In the genomic region with DNA sequence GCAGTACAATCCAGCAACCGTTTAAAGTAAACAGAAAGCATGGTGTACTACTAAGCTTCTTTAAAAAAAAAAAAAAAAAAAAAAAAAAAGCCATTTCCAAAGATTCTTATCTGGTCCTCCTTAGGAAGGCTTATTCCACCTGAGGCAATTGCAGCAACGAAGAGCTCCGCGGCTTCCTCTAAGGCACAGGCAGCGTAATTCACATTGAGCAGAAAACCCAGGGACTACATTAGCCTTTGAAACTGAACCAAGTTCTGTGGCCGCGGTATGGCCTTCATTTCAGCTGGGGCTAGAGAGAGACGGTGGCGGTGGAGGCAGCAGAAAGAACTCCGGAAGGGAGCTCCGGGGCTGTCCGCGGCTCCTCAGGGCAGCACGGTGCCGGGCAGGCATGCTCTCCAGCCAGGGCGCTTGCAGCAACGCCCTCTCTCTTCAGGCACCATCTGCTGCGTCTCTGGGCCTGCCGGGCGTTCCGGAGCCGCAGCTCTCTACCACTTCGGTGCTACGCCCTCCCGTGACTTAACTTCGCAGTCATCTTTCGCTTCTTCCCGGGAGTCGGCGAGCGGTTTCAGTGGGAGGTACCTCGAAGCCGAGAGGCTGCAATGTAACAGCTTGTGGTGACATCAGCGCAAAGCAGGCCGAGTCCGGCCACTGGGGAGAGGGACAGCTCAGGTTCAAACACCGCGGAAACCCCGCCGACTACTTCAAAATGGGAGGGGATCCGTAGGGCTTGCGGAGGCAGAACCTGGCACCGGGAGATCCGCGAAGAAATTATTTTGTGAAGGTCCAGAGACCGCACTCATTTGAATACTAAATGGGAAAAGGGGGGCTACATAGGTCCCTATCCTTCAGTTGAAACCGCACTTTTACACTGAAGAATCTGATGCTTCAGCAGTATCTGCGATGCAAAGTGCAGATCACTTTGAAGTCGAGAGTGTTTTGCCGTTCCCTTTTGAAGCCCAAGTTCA, we compare ENCODE assay signal across 9 cellular contexts.
DNase-seq lines count a peak whose midpoint lies in the region; ATAC-seq and TF ChIP-seq lines count a peak whose summit lies in the region.
"Had no signal": no experiment of that assay in that cellular context is flagged by ENCODE, and none has a peak within 500 bp of the region (broad histone marks: within the 10 kb centered on the region; RNA-seq: fewer than 3 reads in every experiment).

No MANE protein-coding gene starts in this region.

- peaks cover 5% of the 10 kb centered on the region for H3K4me1 ChIP-seq in effector memory CD4-positive, alpha-beta T cell (ENCODE audit: control insufficient read depth, insufficient read depth, low read length, poor library complexity, severe bottlenecking)
- H3K4me1 ChIP-seq in lung (ENCODE audit: control insufficient read depth in 2 of 2, insufficient read depth in 2 of 2, low read length in 2 of 2), result peaks cover 1 to 24% of the 10 kb centered on the region in 2 donors

- WGBS in lung, 2 donors, result 0 to 1% methylated on average over 50 of the region's 50 CpGs

- H3K27me3 ChIP-seq in effector memory CD4-positive, alpha-beta T cell (replicated peaks; ENCODE audit: control insufficient read depth, insufficient read depth, low read length, poor library complexity, severe bottlenecking), result no peaks in the 10 kb centered on the region
- no peaks in the 10 kb centered on the region for H3K27me3 ChIP-seq in lung (ENCODE audit: control insufficient read depth, insufficient read depth)

- no peaks in the 10 kb centered on the region for H3K27me3 Mint-ChIP-seq in CD14-positive monocyte (ENCODE audit: low read depth in 3 of 3)
- H3K27me3 Mint-ChIP-seq: brain had no signal

- no peaks in the 10 kb centered on the region for H3K9me3 ChIP-seq in effector memory CD4-positive, alpha-beta T cell (ENCODE audit: control insufficient read depth, low read length)
- H3K9me3 ChIP-seq in lung (ENCODE audit: control insufficient read depth in 2 of 2, insufficient read depth in 1 of 2, low read length in 1 of 2), result no peaks in the 10 kb centered on the region

- H3K27ac ChIP-seq in effector memory CD4-positive, alpha-beta T cell (ENCODE audit: insufficient read depth, low read length, poor library complexity, severe bottlenecking), result peak overlapping the region; percentile 16
- peak overlapping the region; percentile 99 for H3K27ac ChIP-seq in lung (ENCODE audit: low read depth in 1 of 2, low read length in 1 of 2)

- no peak overlapping the region for H3K4me3 Mint-ChIP-seq in CD14-positive monocyte
- H3K4me3 Mint-ChIP-seq: brain had no signal

- H3K36me3 ChIP-seq in effector memory CD4-positive, alpha-beta T cell (ENCODE audit: control insufficient read depth, insufficient read depth, low read length), result no peaks in the 10 kb centered on the region
- H3K36me3 ChIP-seq in lung (ENCODE audit: control insufficient read depth in 2 of 2, insufficient read depth in 2 of 2, low read length in 2 of 2), result no peaks in the 10 kb centered on the region

- peak overlapping the region; percentile 75 for H3K4me3 ChIP-seq in effector memory CD4-positive, alpha-beta T cell (ENCODE audit: insufficient read depth, low read depth, low read length, poor library complexity, severe bottlenecking)
- H3K4me3 ChIP-seq in lung, result peak overlapping the region; percentile 64

- intact Hi-C loops in CD14-positive monocyte (cut with micrococcal nuclease), result no loop called here

- TF ChIP-seq CTCF in CD14-positive monocyte (IDR thresholded peaks at IDR 0.05) (peak; percentile 21), lung (IDR thresholded peaks at IDR 0.05; ENCODE audit: control extremely low read depth, extremely low read depth) (no peak)

- H3K36me3 Mint-ChIP-seq in CD14-positive monocyte, result no peaks in the 10 kb centered on the region

- ATAC-seq in GM19328 (IDR thresholded peaks at IDR 0.05; ENCODE audit: unreplicated experiment), result peak; percentile 93
- peak; percentile 94 for ATAC-seq in HG03457 (IDR thresholded peaks at IDR 0.05; ENCODE audit: unreplicated experiment)
- peak; percentile 95 for ATAC-seq in lung (ENCODE audit: insufficient read depth, low FRiP score)

- no peaks in the 10 kb centered on the region for H3K9me3 Mint-ChIP-seq in CD14-positive monocyte
- H3K9me3 Mint-ChIP-seq: brain had no signal

- H3K4me1 Mint-ChIP-seq in CD14-positive monocyte, result peaks cover 4% of the 10 kb centered on the region

- H3K27ac Mint-ChIP-seq in CD14-positive monocyte, result no peak overlapping the region

- DNase-seq in CD14-positive monocyte (ENCODE audit: low spot score), result peak; percentile 89
- peak; percentile 93 for DNase-seq in NCI-H524 treated with DMSO at 0.1 percent for 48 hours (lab: John Stamatoyannopoulos, UW)
- DNase-seq in activated CD4-positive, alpha-beta T cell treated with anti-CD3 and anti-CD28 coated beads, Interleukin-2, amount 50 U/mL, for 48 hours, result peak; percentile 73 to 81
- peak; percentile 11 to 15 (median 12) for DNase-seq in effector memory CD4-positive, alpha-beta T cell
- DNase-seq in lung (ENCODE audit: low spot score), result peak; percentile 93
- DNase-seq in stimulated activated CD4-positive, alpha-beta T cell treated with anti-CD3 and anti-CD28 coated beads, TNF-alpha, amount 100 ng/mL, for 1 hour (ENCODE audit: low read depth in 3 of 3, low spot score in 1 of 3), result peak; percentile 6 to 49 (median 9)

Comparison
In these comparisons a context has a peak if more than half of its experiments do, and no peak if none do; other contexts are left out.
1. Peak in every context shown above with its lines: DNase-seq, ATAC-seq, H3K4me3 ChIP-seq and H3K27ac ChIP-seq.
2. DNase-seq: peak in every context shown above with its lines; median percentile 93 in NCI-H524 treated with DMSO at 0.1 percent for 48 hours; 93 in lung; 89 in CD14-positive monocyte; 77 in activated CD4-positive, alpha-beta T cell treated with anti-CD3 and anti-CD28 coated beads, Interleukin-2, amount 50 U/mL, for 48 hours; 12 in effector memory CD4-positive, alpha-beta T cell; 9 in stimulated activated CD4-positive, alpha-beta T cell treated with anti-CD3 and anti-CD28 coated beads, TNF-alpha, amount 100 ng/mL, for 1 hour.